Comparison of ENCODE assay signal across 28 cellular contexts in genomic region chr21:32690085-32690484, GRCh38.
"Had no signal": no experiment of that assay in that cellular context is flagged by ENCODE, and none has a peak within 500 bp of the region (broad histone marks: within the 10 kb centered on the region; RNA-seq: fewer than 3 reads in every experiment).

No MANE protein-coding gene starts in this region.

- H3K27me3 Mint-ChIP-seq: activated CD4-positive, alpha-beta memory T cell treated with anti-CD3 and anti-CD28 coated beads for 36 hours; activated CD8-positive, alpha-beta memory T cell treated with anti-CD3 and anti-CD28 coated beads, Interleukin-2, amount 10 ng/mL, durations not matched to agents 7 days and 5 days; activated naive CD8-positive, alpha-beta T cell; dendritic cell treated with granulocyte-macrophage colony-stimulating factor and Interleukin-4, amounts not matched to agents 40 ng/mL and 50 ng/mL, for 4 days; T-helper 17 cell had no signal

- ATAC-seq: activated CD8-positive, alpha-beta memory T cell treated with anti-CD3 and anti-CD28 coated beads, Interleukin-2, amount 10 ng/mL, durations not matched to agents 7 days and 5 days; activated CD8-positive, alpha-beta T cell treated with anti-CD3 and anti-CD28 coated beads, Interleukin-2, amount 10 ng/mL, durations not matched to agents 7 days and 5 days; activated T-cell treated with anti-CD3 and anti-CD28 coated beads, Interleukin-2, amount 50 U/mL, for 72 hours; body of pancreas; esophagus mucosa; T-helper 17 cell had no signal

- H3K4me3 Mint-ChIP-seq: activated CD4-positive, alpha-beta memory T cell treated with anti-CD3 and anti-CD28 coated beads for 36 hours; activated CD8-positive, alpha-beta memory T cell treated with anti-CD3 and anti-CD28 coated beads, Interleukin-2, amount 10 ng/mL, durations not matched to agents 7 days and 5 days; activated CD8-positive, alpha-beta T cell treated with anti-CD3 and anti-CD28 coated beads, Interleukin-2, amount 10 ng/mL, durations not matched to agents 7 days and 5 days; activated naive CD8-positive, alpha-beta T cell; activated T-cell treated with anti-CD3 and anti-CD28 coated beads, Interleukin-2, amount 50 U/mL, for 72 hours; dendritic cell treated with granulocyte-macrophage colony-stimulating factor and Interleukin-4, amounts not matched to agents 40 ng/mL and 50 ng/mL, for 4 days; endodermal cell; T-helper 17 cell; T-helper 2 cell treated with Interferon-gamma antibody and Interleukin-4, amounts not matched to agents 5 μg/mL and 100 μg/mL, for 36 hours had no signal

- H3K4me1 ChIP-seq: body of pancreas had no signal

- H3K27ac Mint-ChIP-seq: activated CD4-positive, alpha-beta memory T cell treated with anti-CD3 and anti-CD28 coated beads for 36 hours; activated CD8-positive, alpha-beta memory T cell treated with anti-CD3 and anti-CD28 coated beads, Interleukin-2, amount 10 ng/mL, durations not matched to agents 7 days and 5 days; activated CD8-positive, alpha-beta T cell treated with anti-CD3 and anti-CD28 coated beads, Interleukin-2, amount 10 ng/mL, durations not matched to agents 7 days and 5 days; activated naive CD8-positive, alpha-beta T cell; activated T-cell treated with anti-CD3 and anti-CD28 coated beads, Interleukin-2, amount 50 U/mL, for 72 hours; dendritic cell treated with granulocyte-macrophage colony-stimulating factor and Interleukin-4, amounts not matched to agents 40 ng/mL and 50 ng/mL, for 4 days; endodermal cell; T-helper 17 cell; T-helper 2 cell treated with Interferon-gamma antibody and Interleukin-4, amounts not matched to agents 5 μg/mL and 100 μg/mL, for 36 hours had no signal

- H3K27me3 ChIP-seq: body of pancreas, dorsolateral prefrontal cortex had no signal

- H3K4me3 ChIP-seq: body of pancreas, coronary artery, dorsolateral prefrontal cortex had no signal

- H3K4me1 Mint-ChIP-seq: activated CD8-positive, alpha-beta memory T cell treated with anti-CD3 and anti-CD28 coated beads, Interleukin-2, amount 10 ng/mL, durations not matched to agents 7 days and 5 days; endodermal cell had no signal

- H3K27ac ChIP-seq: body of pancreas, coronary artery, dorsolateral prefrontal cortex had no signal

- DNase-seq: activated CD4-positive, alpha-beta memory T cell treated with anti-CD3 and anti-CD28 coated beads for 36 hours; activated CD4-positive, alpha-beta T cell treated with anti-CD3 and anti-CD28 coated beads for 1 hour; activated CD4-positive, alpha-beta T cell treated with anti-CD3 and anti-CD28 coated beads for 4 hours; activated CD8-positive, alpha-beta memory T cell treated with anti-CD3 and anti-CD28 coated beads, Interleukin-2, amount 10 ng/mL, durations not matched to agents 7 days and 5 days; activated CD8-positive, alpha-beta memory T cell treated with anti-CD3 and anti-CD28 coated beads, Interleukin-2, amount 50 U/mL, for 4 hours; activated CD8-positive, alpha-beta T cell treated with anti-CD3 and anti-CD28 coated beads, Interleukin-2, amount 10 ng/mL, durations not matched to agents 7 days and 5 days; activated gamma-delta T cell; activated naive CD4-positive, alpha-beta T cell; activated naive CD4-positive, alpha-beta T cell treated with anti-CD3 and anti-CD28 coated beads, Interleukin-2, amount 50 U/mL, for 16 hours; activated T-cell treated with anti-CD3 and anti-CD28 coated beads, Interleukin-2, amount 50 U/mL, for 1 hour; activated T-cell treated with anti-CD3 and anti-CD28 coated beads, Interleukin-2, amount 50 U/mL, for 72 hours; amygdala; aorta; body of pancreas; caudate nucleus; dorsolateral prefrontal cortex; effector memory CD4-positive, alpha-beta T cell; endodermal cell; foreskin fibroblast; head of caudate nucleus; T-helper 1 cell; T-helper 17 cell; T1000 had no signal

- H3K9me3 Mint-ChIP-seq: activated CD4-positive, alpha-beta memory T cell treated with anti-CD3 and anti-CD28 coated beads for 36 hours; activated T-cell treated with anti-CD3 and anti-CD28 coated beads, Interleukin-2, amount 50 U/mL, for 72 hours; dendritic cell treated with granulocyte-macrophage colony-stimulating factor and Interleukin-4, amounts not matched to agents 40 ng/mL and 50 ng/mL, for 4 days; endodermal cell; T-helper 2 cell treated with Interferon-gamma antibody and Interleukin-4, amounts not matched to agents 5 μg/mL and 100 μg/mL, for 36 hours had no signal
